8 cellular contexts compared by ENCODE assay signal in the genomic region with DNA sequence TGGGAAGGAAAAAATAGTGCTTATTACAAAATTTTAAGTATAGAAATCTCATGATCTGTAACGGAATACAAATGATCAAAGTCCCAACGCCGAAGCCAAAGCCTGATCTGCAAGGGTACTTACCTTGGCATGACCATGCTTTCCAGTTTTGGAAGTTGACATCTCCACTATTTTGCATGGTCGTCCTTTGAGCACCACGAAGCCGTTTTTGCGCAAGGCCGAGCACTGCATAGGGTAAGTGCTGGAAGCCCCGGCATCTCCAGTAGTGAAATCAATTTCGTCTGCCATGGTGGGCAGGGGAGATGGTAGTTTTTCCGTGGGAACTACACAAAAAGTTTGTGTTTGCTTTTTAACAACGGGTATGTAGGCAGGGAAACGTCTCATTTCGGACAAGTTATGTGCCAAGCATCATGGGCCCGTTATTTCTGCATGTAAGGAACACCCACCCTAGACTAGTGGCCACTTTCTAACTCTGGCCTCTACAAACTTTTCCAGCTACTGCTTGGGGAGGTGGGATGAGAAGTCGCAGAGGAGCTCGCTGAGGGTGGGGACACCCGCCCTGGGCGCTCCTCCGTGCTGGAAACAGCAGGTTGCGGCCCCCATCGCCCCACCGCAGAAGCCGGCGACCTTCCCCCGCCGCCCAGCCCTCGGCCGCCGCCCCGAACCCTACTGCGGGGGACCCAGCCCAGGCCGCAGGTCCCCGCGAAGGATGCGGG. TPM values are rescaled to one million over a fixed set of nuclear protein-coding genes. Genes with fewer than 3 reads are reported as not detected.
DNase-seq lines count a peak whose midpoint lies in the region; ATAC-seq and TF ChIP-seq lines count a peak whose summit lies in the region.

No MANE protein-coding gene starts in this region.

- 7 to 17% methylated on average over 20 to 33 of the region's 36 CpGs for WGBS in mesodermal cell (ENCODE audit: insufficient coverage in 2 of 2), 2 experiments

- no peaks in the 10 kb centered on the region for H3K27me3 ChIP-seq in A673 (replicated peaks; ENCODE audit: insufficient read depth, low read depth, low read length, poor library complexity)
- H3K27me3 ChIP-seq in PC-9 (ENCODE audit: insufficient read depth, low read depth), result no peaks in the 10 kb centered on the region
- H3K27me3 ChIP-seq in vagina, result no peaks in the 10 kb centered on the region

- POLR2A ChIA-PET in A673 (lab: Charles Lee; ENCODE audit: low non-redundant PET) (no interaction called here), PC-9 (lab: Charles Lee; ENCODE audit: unreplicated experiment) (interaction anchor here (0.5 to 0.7 kb wide), 2 partner anchors 23 to 676 kb away, joined by 3 to 4 read pairs; no protein-coding TSS in a partner anchor)

- CTCF ChIA-PET in A673 (lab: Charles Lee), result no interaction called here
- CTCF ChIA-PET in PC-9 (lab: Charles Lee), result interaction anchor here (0.6 to 0.7 kb wide), 2 partner anchors 551 to 718 kb away, joined by 3 to 4 read pairs; no protein-coding TSS in a partner anchor

- peaks cover 24% of the 10 kb centered on the region for H3F3A ChIP-seq in PC-9 (ENCODE audit: insufficient read depth, low read depth)

- BruUV-seq in A673 (replicated peaks; lab: Mats Ljungman, UMichigan) (no TSS peak), PC-9 (replicated peaks; lab: Mats Ljungman, UMichigan) (TSS peak; percentile 44)

- peaks cover 27% of the 10 kb centered on the region for H3K79me2 ChIP-seq in PC-9 (ENCODE audit: low read depth)

- H3K9me2 ChIP-seq in PC-9 (ENCODE audit: insufficient read depth), result no peaks in the 10 kb centered on the region

- H3K4me1 ChIP-seq in A673 (ENCODE audit: insufficient read depth, low read length, poor library complexity, severe bottlenecking), result peaks cover 10% of the 10 kb centered on the region
- H3K4me1 ChIP-seq in PC-9 (replicated peaks; ENCODE audit: insufficient read depth), result peaks cover 32% of the 10 kb centered on the region
- H3K4me1 ChIP-seq in mesodermal cell (ENCODE audit: control insufficient read depth, insufficient read depth, low read length, poor library complexity, severe bottlenecking), result no peaks in the 10 kb centered on the region
- H3K4me1 ChIP-seq in vagina, result peaks cover 21% of the 10 kb centered on the region

- intact Hi-C loops in A673 (cut with micrococcal nuclease; ENCODE audit: unreplicated experiment) (no loop called here), PC-9 (cut with micrococcal nuclease; ENCODE audit: unreplicated experiment) (loop anchor here (5.0 kb wide), 1 partner anchor 35 kb away; the partner anchor contains the start of gene RPL22L1), vagina (cut with DNase I) (no loop called here)

- H3K9me3 ChIP-seq in A673 (ENCODE audit: low read depth, low read length, poor library complexity, severe bottlenecking) (peaks cover 11% of the 10 kb centered on the region), PC-9 (ENCODE audit: insufficient read depth, low read depth) (peaks cover 12% of the 10 kb centered on the region; the same call in 1 of the 2 replicates), mesodermal cell (ENCODE audit: control insufficient read depth, low read length) (peaks cover 6% of the 10 kb centered on the region), vagina (no peaks in the 10 kb centered on the region)

- H3K4me3 ChIP-seq in A673 (ENCODE audit: low read depth, low read length, poor library complexity, severe bottlenecking), result peak overlapping the region; percentile 74
- H3K4me3 ChIP-seq in PC-9, result peak overlapping the region; percentile 81
- H3K4me3 ChIP-seq in mesodermal cell (ENCODE audit: extremely low read depth, insufficient read depth, low read length, poor library complexity, severe bottlenecking), result peak overlapping the region; percentile 59
- H3K4me3 ChIP-seq in vagina, result peak overlapping the region; percentile 72 to 90

- peak overlapping the region; percentile 94 for H3K4me2 ChIP-seq in PC-9

- H2AFZ ChIP-seq in PC-9, result peak overlapping the region; percentile 97

- H3K27ac ChIP-seq in A673 (ENCODE audit: low read depth, low read length, poor library complexity, severe bottlenecking), result peak overlapping the region; percentile 70
- peak overlapping the region; percentile 86 for H3K27ac ChIP-seq in PC-9
- H3K27ac ChIP-seq in mesodermal cell (ENCODE audit: low read depth, low read length, severe bottlenecking), result no peak overlapping the region
- H3K27ac ChIP-seq in vagina, result peak overlapping the region; percentile 74

- TF ChIP-seq POLR2A in vagina (IDR thresholded peaks at IDR 0.05), result no peak

- H3K36me3 ChIP-seq in A673 (ENCODE audit: insufficient read depth, low read length, poor library complexity, severe bottlenecking), result no peaks in the 10 kb centered on the region
- H3K36me3 ChIP-seq in PC-9 (ENCODE audit: low read depth), result no peaks in the 10 kb centered on the region
- H3K36me3 ChIP-seq in mesodermal cell (ENCODE audit: control insufficient read depth, insufficient read depth, low read length), result no peaks in the 10 kb centered on the region
- no peaks in the 10 kb centered on the region for H3K36me3 ChIP-seq in vagina

- DNase-seq in A673 (ENCODE audit: low spot score) (peak; percentile 15), PC-9 (no peak), ecto neural progenitor cell (ENCODE audit: low spot score) (peak; percentile 47), vagina (ENCODE audit: extremely low spot score in 2 of 2) (no peak), dedifferentiated amniotic fluid mesenchymal stem cell (ENCODE audit: extremely low spot score) (no peak), NCI-H187 treated with DMSO at 0.1 percent for 48 hours (lab: John Stamatoyannopoulos, UW) (no peak)

- H4K20me1 ChIP-seq in PC-9 (ENCODE audit: insufficient read depth), result no peaks in the 10 kb centered on the region

- peak; percentile 6 for ATAC-seq in GM19372 (IDR thresholded peaks at IDR 0.05; ENCODE audit: low read depth, unreplicated experiment)

- TF ChIP-seq CTCF in A673 (conservative IDR thresholded peaks at IDR 0.05; ENCODE audit: low read depth, low read length) (no peak), PC-9 (conservative IDR thresholded peaks at IDR 0.05) (no peak), vagina (IDR thresholded peaks at IDR 0.05) (no peak)

RNA-seq across cellular contexts. Expression of gene EIF5A2, which starts 0.8 kb away (rescaled TPM):
- total RNA-seq in A673 (2021) (18.3 and 20.6 TPM in 2 replicates), PC-9 (2021) (12.4 and 19.8 TPM in 2 replicates), vagina (6.6 TPM)
- 4.4 TPM for polyA plus RNA-seq in mesodermal cell (2013, experiment 1 of 2)
- 5.4 TPM for polyA plus RNA-seq in mesodermal cell (2013, experiment 2 of 2)

RNA-seq across cellular contexts. Expression of gene RPL22L1, which starts 37.7 kb away (rescaled TPM):
- total RNA-seq in A673 (2021) (31.3 and 41.5 TPM in 2 replicates), PC-9 (2021) (57.3 and 60.3 TPM in 2 replicates), vagina (36.1 TPM)
- polyA plus RNA-seq in mesodermal cell (2013, experiment 1 of 2), result 158 TPM
- 160 TPM for polyA plus RNA-seq in mesodermal cell (2013, experiment 2 of 2)

Comparison
In these comparisons a context has a peak if more than half of its experiments do, and no peak if none do; other contexts are left out.
1. DNase-seq: peak in A673 (single experiment) and ecto neural progenitor cell (single experiment); none in PC-9 (0 of 2), vagina (0 of 2), dedifferentiated amniotic fluid mesenchymal stem cell (single experiment) and NCI-H187 treated with DMSO at 0.1 percent for 48 hours (single experiment).
2. Peak in every context shown above with its lines, with median percentiles within 50 percentile points of each other: H3K4me3 ChIP-seq.